8 cellular contexts compared by ENCODE assay signal in the genomic region with DNA sequence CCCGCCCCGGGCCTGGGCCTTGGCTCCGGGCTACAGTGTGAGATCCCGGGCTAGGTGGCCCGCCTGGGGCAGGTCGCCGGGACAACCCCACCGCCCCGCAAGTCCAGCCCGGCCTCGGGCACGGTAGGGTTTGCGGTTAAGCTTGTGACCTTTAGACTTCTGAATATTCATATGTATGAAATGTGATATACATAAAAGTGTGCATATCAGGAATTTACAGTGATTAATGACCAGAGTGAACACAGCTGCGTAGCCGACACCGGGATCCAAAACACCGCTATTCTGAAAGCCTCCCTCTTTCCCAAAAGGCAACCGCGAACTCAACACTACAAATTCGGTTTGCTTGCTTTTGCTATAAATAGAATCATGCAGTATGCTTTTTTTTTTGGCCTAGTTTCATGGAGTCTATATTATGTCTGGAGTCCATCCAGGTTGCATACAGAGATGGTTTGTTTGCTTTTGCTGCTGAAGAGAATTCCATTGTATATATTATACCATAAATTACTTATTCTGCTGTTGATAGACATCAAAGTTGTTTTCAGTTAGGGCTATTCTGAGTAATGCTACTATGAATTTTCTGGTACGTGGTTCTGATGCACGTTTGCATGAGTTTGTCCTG.
A peak's percentile ranks its signal among the peaks of the same experiment; 100 is the strongest.
DNase-seq lines count a peak whose midpoint lies in the region; ATAC-seq, FAIRE-seq and TF ChIP-seq lines count a peak whose summit lies in the region.

No MANE protein-coding gene starts in this region.

- no peak for TF ChIP-seq CTCF in parathyroid adenoma (IDR thresholded peaks at IDR 0.05)
- no peak for TF ChIP-seq CTCF in D721Med (IDR thresholded peaks at IDR 0.05; ENCODE audit: insufficient read depth, missing control alignments)

- H3K9me3 ChIP-seq in parathyroid adenoma (ENCODE audit: control insufficient read depth, low read length): no peaks in the 10 kb centered on the region

- peaks cover 3% of the 10 kb centered on the region for H3K4me1 ChIP-seq in parathyroid adenoma

- no peak for FAIRE-seq in D721Med (lab: Jason Lieb, UNC)

- peak overlapping the region; percentile 73 for H3K4me2 ChIP-seq in parathyroid adenoma (ENCODE audit: low read length)

- H3K27me3 ChIP-seq in parathyroid adenoma (ENCODE audit: control insufficient read depth, insufficient read depth, low read length): no peaks in the 10 kb centered on the region

- H2AFZ ChIP-seq in parathyroid adenoma: peak overlapping the region; percentile 62

- no peak overlapping the region for H3K9ac ChIP-seq in parathyroid adenoma

- DNase-seq in NCI-H2171 treated with DMSO at 0.1 percent for 48 hours (lab: John Stamatoyannopoulos, UW) (peak; percentile 28), NCI-H2171 (lab: John Stamatoyannopoulos, UW) (no peak), SW480 (ENCODE audit: low spot score) (peak; percentile 72), fibroblast of peridontal ligament (ENCODE audit: extremely low read depth) (peak; percentile 28), DMS114 treated with DMSO at 0.1 percent for 48 hours (lab: John Stamatoyannopoulos, UW; ENCODE audit: unreplicated experiment) (no peak), D721Med (ENCODE audit: insufficient read length, low spot score) (no peak)

- H3K79me2 ChIP-seq in parathyroid adenoma: peaks cover 19% of the 10 kb centered on the region

- H3K4me3 ChIP-seq in parathyroid adenoma (ENCODE audit: low read depth, low read length): peak overlapping the region; percentile 81

- ATAC-seq in GM18870 (IDR thresholded peaks at IDR 0.05; ENCODE audit: unreplicated experiment): no peak

- H3K27ac ChIP-seq in parathyroid adenoma: peak overlapping the region; percentile 75

- H3K36me3 ChIP-seq in parathyroid adenoma (ENCODE audit: control insufficient read depth, insufficient read depth, low read length): no peaks in the 10 kb centered on the region

Comparison
In these comparisons a context has a peak if more than half of its experiments do, and no peak if none do; other contexts are left out.
1. DNase-seq: peak in NCI-H2171 treated with DMSO at 0.1 percent for 48 hours (single experiment), SW480 (single experiment) and fibroblast of peridontal ligament (single experiment); none in NCI-H2171 (single experiment), DMS114 treated with DMSO at 0.1 percent for 48 hours (single experiment) and D721Med (single experiment).